In the genomic region with DNA sequence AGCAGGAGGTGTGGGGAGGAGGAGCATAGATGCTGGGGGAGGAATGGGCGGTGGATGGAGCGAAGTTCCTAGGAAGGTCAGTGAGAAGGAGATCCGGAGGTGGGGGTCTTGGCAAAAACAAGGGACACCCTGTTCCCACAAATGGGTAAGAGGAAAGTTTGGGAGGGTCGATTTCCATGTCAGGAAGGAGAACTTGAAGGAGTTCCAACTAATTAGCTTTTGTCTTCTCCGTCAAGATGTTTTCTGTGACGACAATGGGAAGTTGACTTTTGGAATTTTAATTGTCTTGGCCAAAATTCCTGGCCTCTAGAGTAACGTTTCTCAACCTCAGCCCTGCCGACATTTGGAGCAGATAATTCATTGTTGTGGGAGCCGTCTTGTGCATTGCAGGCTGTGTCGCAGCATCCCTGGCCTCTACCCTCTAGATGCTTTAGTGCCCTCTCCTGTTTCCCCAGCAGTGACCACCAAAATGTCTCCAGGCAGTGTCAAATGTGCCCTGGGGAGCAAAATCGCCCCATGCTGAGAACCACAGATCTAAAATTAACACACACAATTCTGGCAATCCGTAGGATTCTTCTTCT, we compare ENCODE assay signal across 11 cellular contexts.
A peak's percentile ranks its signal among the peaks of the same experiment; 100 is the strongest.
DNase-seq lines count a peak whose midpoint lies in the region; ATAC-seq, FAIRE-seq and TF ChIP-seq lines count a peak whose summit lies in the region.
"Had no signal": no experiment of that assay in that cellular context is flagged by ENCODE, and none has a peak within 500 bp of the region (broad histone marks: within the 10 kb centered on the region; RNA-seq: fewer than 3 reads in every experiment).

No MANE protein-coding gene starts in this region.

- no peak overlapping the region for H2BK12ac ChIP-seq in H1 (ENCODE audit: low read depth, low read length)

- H4K20me1 ChIP-seq in BLaER1: peaks cover 39% of the 10 kb centered on the region; the same call in 1 of the 2 replicates
- peaks cover 1 to 2% of the 10 kb centered on the region in 2 experiments for H4K20me1 ChIP-seq in H1 (replicated peaks in 1 of 2; ENCODE audit: control insufficient read depth in 1 of 2, insufficient read depth in 2 of 2, low read length in 2 of 2)

- H3K18ac ChIP-seq in H1 (ENCODE audit: extremely low read depth, low read length): peak overlapping the region; percentile 48; the same call in 1 of the 2 replicates

- H3K79me1 ChIP-seq in H1 (ENCODE audit: low read depth, low read length): peaks cover 2% of the 10 kb centered on the region; the same call in 1 of the 2 replicates

- H3K9ac ChIP-seq in BLaER1 (no peak overlapping the region), H1 (replicated peaks in 1 of 4; ENCODE audit: extremely low read depth in 1 of 4, low read depth in 3 of 4, low read length in 3 of 4) (no peak overlapping the region)
- H3K9ac ChIP-seq: KMS-11 had no signal

- no peak for TF ChIP-seq RAD21 in H1 (IDR thresholded peaks at IDR 0.05 in 1 of 2, conservative IDR thresholded peaks at IDR 0.05 in 1 of 2; ENCODE audit: low read depth in 2 of 2, low read length in 2 of 2)

- peaks cover 65% of the 10 kb centered on the region for H3K4me1 ChIP-seq in BLaER1
- H3K4me1 ChIP-seq in H1 (replicated peaks in 1 of 4; ENCODE audit: control insufficient read depth in 3 of 4, insufficient read depth in 4 of 4, low read length in 3 of 4): peaks cover under 1 to 20% (median 13%) of the 10 kb centered on the region in 4 experiments

- TF ChIP-seq CTCF in NB4 (IDR thresholded peaks at IDR 0.05; ENCODE audit: low read depth, low read length) (no peak), H1 (IDR thresholded peaks at IDR 0.05; ENCODE audit: control extremely low read depth in 1 of 3, insufficient read depth in 1 of 3, low read depth in 1 of 3, low read length in 3 of 3) (no peak), neural crest cell (conservative IDR thresholded peaks at IDR 0.05) (no peak), GM20000 (IDR thresholded peaks at IDR 0.05; ENCODE audit: extremely low read depth, missing control alignments) (no peak)

- no peaks in the 10 kb centered on the region for H3K27me3 ChIP-seq in BLaER1
- no peaks in the 10 kb centered on the region for H3K27me3 ChIP-seq in H1 (replicated peaks in 1 of 4; ENCODE audit: control insufficient read depth in 3 of 4, extremely low read depth in 1 of 4, insufficient read depth in 3 of 4, low read length in 3 of 4)
- H3K27me3 ChIP-seq: SJCRH30 had no signal

- WGBS in H1 (ENCODE audit: extremely low coverage in 1 of 2, insufficient coverage in 1 of 2, insufficient read length in 1 of 2, insufficient replicate concordance in 2 of 2, low coverage in 1 of 2, low lambda C conversion rate in 2 of 2, missing lambda C conversion rate in 1 of 2), 2 experiments: 75% methylated on average over 12 of the region's 12 CpGs; no CpG with 5 or more reads in 1 of the 2 experiments

- no peak overlapping the region for H4K5ac ChIP-seq in H1 (ENCODE audit: insufficient read length, low read depth, low read length)

- H2AFZ ChIP-seq in H1 (ENCODE audit: low read length): no peak overlapping the region

- H2BK5ac ChIP-seq in H1 (ENCODE audit: low read depth, low read length): no peak overlapping the region

- no peaks in the 10 kb centered on the region for H3K27me3 Mint-ChIP-seq in neural crest cell (ENCODE audit: low read depth)

- H2AK5ac ChIP-seq in H1 (ENCODE audit: low read depth, low read length): no peak overlapping the region; the same call in 1 of the 2 replicates

- peak overlapping the region; percentile 79 for H3K4me2 ChIP-seq in BLaER1
- no peak overlapping the region for H3K4me2 ChIP-seq in H1 (ENCODE audit: insufficient read depth in 1 of 2, low read depth in 2 of 2, low read length in 2 of 2)
- H3K4me2 ChIP-seq: KMS-11 had no signal

- H3K27ac ChIP-seq in BLaER1 (no peak overlapping the region), H1 (ENCODE audit: low read depth, low read length) (no peak overlapping the region)
- H3K27ac ChIP-seq: KMS-11, SJCRH30 had no signal

- no peaks in the 10 kb centered on the region for H3K23me2 ChIP-seq in H1 (ENCODE audit: low read depth, low read length)

- H3K9me3 ChIP-seq in BLaER1 (peaks cover 6% of the 10 kb centered on the region; the same call in 1 of the 2 replicates), H1 (ENCODE audit: insufficient read depth in 2 of 2, low read depth in 1 of 2, low read length in 1 of 2) (no peaks in the 10 kb centered on the region)
- H3K9me3 ChIP-seq: SJCRH30 had no signal

- ATAC-seq in HG03571 (IDR thresholded peaks at IDR 0.05; ENCODE audit: unreplicated experiment) (no peak), GM19452 (IDR thresholded peaks at IDR 0.05; ENCODE audit: unreplicated experiment) (no peak)

- H2BK15ac ChIP-seq in H1 (ENCODE audit: low read length): 0 out of 2 replicates have a peak overlapping the region, but pooled peaks have one; percentile 61

- no peak for TF ChIP-seq EP300 in H1 (IDR thresholded peaks at IDR 0.05; ENCODE audit: borderline replicate concordance in 1 of 2, low read depth in 2 of 2, low read length in 2 of 2)

- H3K56ac ChIP-seq in H1 (replicated peaks; ENCODE audit: insufficient read length, low read depth, low read length): no peak overlapping the region

- no peak overlapping the region for H3K4me3 Mint-ChIP-seq in neural crest cell

- peaks cover 0 to 52% of the 10 kb centered on the region in 2 experiments; a peak in 2 of 4 replicates for H3K79me2 ChIP-seq in H1 (ENCODE audit: control insufficient read depth in 1 of 2, insufficient read depth in 2 of 2, low read length in 2 of 2)

- H3K36me3 Mint-ChIP-seq in neural crest cell (ENCODE audit: low read depth): peaks cover 6% of the 10 kb centered on the region

- H3K36me3 ChIP-seq in BLaER1 (no peaks in the 10 kb centered on the region), H1 (ENCODE audit: control insufficient read depth in 2 of 4, insufficient read depth in 4 of 4, low read length in 3 of 4) (no peaks in the 10 kb centered on the region)
- H3K36me3 ChIP-seq: SJCRH30 had no signal

- no peak overlapping the region for H3K14ac ChIP-seq in H1 (ENCODE audit: insufficient read length)

- DNase-seq in NB4 (ENCODE audit: low read depth): peak; percentile 63
- no peak for DNase-seq in H1 (ENCODE audit: low read depth in 1 of 2, low spot score in 2 of 2)
- DNase-seq in neural crest cell (ENCODE audit: low read depth, low spot score): no peak
- DNase-seq in GM20000 (ENCODE audit: low spot score): no peak
- DNase-seq in germinal center (ENCODE audit: low spot score): no peak
- DNase-seq: HCEC 1CT had no signal

- peak overlapping the region; percentile 51 for H3K27ac Mint-ChIP-seq in neural crest cell (ENCODE audit: unreplicated experiment)

- CTCF ChIA-PET in H1 (lab: Charles Lee; ENCODE audit: partially characterized antibody): interaction anchor here (0.9 to 5.4 kb wide), 19 partner anchors 8 to 192 kb away, joined by 3 to 63 read pairs (median 6); no protein-coding TSS in a partner anchor

- H3K4me3 ChIP-seq in BLaER1 (no peak overlapping the region), NB4 (ENCODE audit: low read depth, low read length) (no peak overlapping the region), H1 (ENCODE audit: extremely low read depth in 1 of 4, insufficient read depth in 2 of 4, low read depth in 3 of 4, low read length in 4 of 4) (no peak overlapping the region)
- H3K4me3 ChIP-seq: SJCRH30 had no signal

- H2BK20ac ChIP-seq in H1 (ENCODE audit: low read length): peak overlapping the region; percentile 80; the same call in 1 of the 2 replicates

- TF ChIP-seq POLR2A in NB4 (IDR thresholded peaks at IDR 0.05; ENCODE audit: extremely low read depth, insufficient read length): no peak
- no peak for TF ChIP-seq POLR2A in H1 (IDR thresholded peaks at IDR 0.05; ENCODE audit: control extremely low read depth in 1 of 2, low read depth in 2 of 2, low read length in 2 of 2)

- FAIRE-seq in H1 (lab: Jason Lieb, UNC): peak; percentile 7

- H2BK120ac ChIP-seq in H1 (replicated peaks; ENCODE audit: low read depth, low read length): no peak overlapping the region

- H3K23ac ChIP-seq in H1 (ENCODE audit: insufficient read length): no peak overlapping the region

- H4K8ac ChIP-seq in H1 (ENCODE audit: extremely low read depth, insufficient read depth, low read length): no peak overlapping the region

- no peak overlapping the region for H4K91ac ChIP-seq in H1 (replicated peaks; ENCODE audit: insufficient read length, low read length)

- H3K4ac ChIP-seq in H1 (replicated peaks; ENCODE audit: insufficient read length, low read depth, low read length): no peak overlapping the region

- H3K4me1 Mint-ChIP-seq in neural crest cell: peaks cover 42% of the 10 kb centered on the region

- peaks cover 5% of the 10 kb centered on the region for H3K9me3 Mint-ChIP-seq in neural crest cell

- POLR2A ChIA-PET in H1 (lab: Charles Lee; ENCODE audit: partially characterized antibody): interaction anchor here (1.2 kb wide), 1 partner anchor 17 kb away, joined by 4 read pairs; no protein-coding TSS in a partner anchor

TF ChIP-seq in H1, 55 proteins besides CTCF, POLR2A, EP300 and RAD21:
- no peak for TF ChIP-seq KDM5A (IDR thresholded peaks at IDR 0.05; ENCODE audit: low read length)
- TF ChIP-seq SAP30 (IDR thresholded peaks at IDR 0.05; ENCODE audit: insufficient read depth, insufficient replicate concordance, low read length): no peak
- TF ChIP-seq CEBPB (IDR thresholded peaks at IDR 0.05; ENCODE audit: low read depth, low read length): no peak
- no peak for TF ChIP-seq SUZ12 (IDR thresholded peaks at IDR 0.05; ENCODE audit: low read length)
- TF ChIP-seq YY1 (IDR thresholded peaks at IDR 0.05; ENCODE audit: low read depth, low read length): no peak
- TF ChIP-seq GABPA (IDR thresholded peaks at IDR 0.05; ENCODE audit: borderline replicate concordance, insufficient read depth, low read length): no peak
- no peak for TF ChIP-seq EZH2 (IDR thresholded peaks at IDR 0.05; ENCODE audit: low read depth, low read length, severe bottlenecking)
- no peak for TF ChIP-seq SP2 (IDR thresholded peaks at IDR 0.05; ENCODE audit: low read length)
- TF ChIP-seq HDAC2 (IDR thresholded peaks at IDR 0.05; ENCODE audit: borderline replicate concordance in 1 of 2, low read depth in 2 of 2, low read length in 2 of 2): no peak
- TF ChIP-seq KDM1A (IDR thresholded peaks at IDR 0.05; ENCODE audit: borderline replicate concordance, low read length): no peak
- no peak for TF ChIP-seq SIRT6 (IDR thresholded peaks at IDR 0.05; ENCODE audit: low read length)
- no peak for TF ChIP-seq TCF12 (IDR thresholded peaks at IDR 0.05; ENCODE audit: low read depth, low read length)
